ENCODE assay signal across 1 cellular context in the genomic region with DNA sequence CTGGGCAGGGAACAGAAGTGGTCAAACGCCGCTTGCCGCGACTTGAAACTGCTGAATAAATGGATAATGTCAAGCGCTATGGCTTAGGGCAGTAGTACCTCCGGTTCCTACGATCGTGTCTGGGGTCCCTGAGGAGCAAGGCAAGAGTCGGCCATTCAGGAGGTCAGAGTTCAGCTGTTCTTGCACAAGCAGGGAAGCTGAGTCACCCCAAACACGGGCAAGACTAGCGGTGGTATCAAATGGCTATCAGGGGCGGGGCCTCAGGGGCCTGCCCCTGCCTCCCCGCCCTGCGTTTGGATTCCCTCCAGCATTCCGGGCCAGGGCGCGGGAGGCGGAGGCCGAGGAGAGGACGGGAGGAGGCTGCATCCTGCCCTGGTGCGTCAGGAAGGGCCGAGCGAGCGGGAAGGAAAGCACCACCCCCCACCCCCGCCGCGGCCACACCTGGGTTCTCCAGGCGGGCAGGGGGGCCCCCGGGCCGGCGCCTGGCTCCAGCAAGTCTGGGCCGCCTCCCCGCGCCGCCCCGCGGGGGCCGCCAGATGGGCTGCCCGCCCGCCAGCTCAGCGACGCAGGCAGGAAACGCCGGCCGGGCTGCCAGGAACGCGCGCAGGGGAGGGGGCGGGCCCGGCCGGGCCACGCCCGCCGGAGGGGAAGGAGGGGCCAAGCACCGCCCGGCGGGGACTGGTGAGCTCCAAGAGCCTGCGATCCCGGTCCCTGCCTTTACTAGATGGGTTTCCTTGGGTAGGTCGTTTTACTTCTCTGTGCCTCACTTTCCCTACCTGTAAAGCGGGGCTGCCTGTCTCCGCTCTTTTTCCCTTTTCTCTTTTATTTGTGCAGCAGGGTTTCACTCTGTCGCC.
TF ChIP-seq lines count a peak whose summit lies in the region.

No MANE protein-coding gene starts in this region.

TF ChIP-seq in HepG2, 621 proteins besides CTCF, POLR2A, EP300 and RAD21 (continued from another document and continues in another):
- TF ChIP-seq CBX2 (IDR thresholded peaks at IDR 0.05; ENCODE audit: low read depth, low read length) (no peak), CBX2 (CRISPR knock-in tag; IDR thresholded peaks at IDR 0.05; ENCODE audit: low read depth) (no peak), ZNF816 (CRISPR knock-in tag; IDR thresholded peaks at IDR 0.05; ENCODE audit: borderline replicate concordance) (peak; percentile 74; the same call in 1 of the 2 replicates), NFKBIZ (CRISPR knock-in tag; IDR thresholded peaks at IDR 0.05) (peak; percentile 94; the same call in 1 of the 2 replicates), ZNF251 (CRISPR knock-in tag; IDR thresholded peaks at IDR 0.05) (no peak), ZSCAN20 (CRISPR knock-in tag; IDR thresholded peaks at IDR 0.05; ENCODE audit: borderline replicate concordance) (peak; percentile 96; the same call in 1 of the 2 replicates), KMT2A (CRISPR knock-in tag; IDR thresholded peaks at IDR 0.05) (peak; percentile 62), RCOR2 (CRISPR knock-in tag; IDR thresholded peaks at IDR 0.05) (peak; percentile 75), ZFP36L2 (CRISPR knock-in tag; IDR thresholded peaks at IDR 0.05) (peak; percentile 80; the same call in 1 of the 2 replicates), JUND (CRISPR knock-in tag; IDR thresholded peaks at IDR 0.05) (peak; percentile 100), NR3C1 (CRISPR knock-in tag; IDR thresholded peaks at IDR 0.05) (no peak), HDAC6 (IDR thresholded peaks at IDR 0.05; ENCODE audit: low read depth, low read length) (no peak), NFIC (IDR thresholded peaks at IDR 0.05; ENCODE audit: low read length) (peak; percentile 80), NPAS2 (CRISPR knock-in tag; IDR thresholded peaks at IDR 0.05; ENCODE audit: borderline replicate concordance) (peak; percentile 39; the same call in 1 of the 2 replicates), ZSCAN29 (CRISPR knock-in tag; conservative IDR thresholded peaks at IDR 0.05) (peak; percentile 61; the same call in 1 of the 2 replicates), ZNF674 (CRISPR knock-in tag; IDR thresholded peaks at IDR 0.05; ENCODE audit: low read depth) (peak; percentile 59; the same call in 1 of the 2 replicates), PRPF4 (IDR thresholded peaks at IDR 0.05; ENCODE audit: low read depth, low read length, poor library complexity, severe bottlenecking) (peak; percentile 46), ZNF468 (CRISPR knock-in tag; IDR thresholded peaks at IDR 0.05) (peak; percentile 95), ZNF552 (CRISPR knock-in tag; IDR thresholded peaks at IDR 0.05; ENCODE audit: borderline replicate concordance) (peak; percentile 94), SMARCC2 (IDR thresholded peaks at IDR 0.05) (0 out of 2 replicates have a peak, but pooled peaks have one; percentile 72), ZFYVE20 (CRISPR knock-in tag; IDR thresholded peaks at IDR 0.05; ENCODE audit: borderline replicate concordance, low read depth) (peak; percentile 56; the same call in 1 of the 2 replicates), TAF15 (IDR thresholded peaks at IDR 0.05; ENCODE audit: low read depth, low read length, poor library complexity, severe bottlenecking) (peak; percentile 100), IKZF4 (CRISPR knock-in tag; IDR thresholded peaks at IDR 0.05; ENCODE audit: borderline replicate concordance, low read depth, not compliant biosample characterization) (peak; percentile 98), PCBP1 (IDR thresholded peaks at IDR 0.05; ENCODE audit: borderline replicate concordance, low read depth, low read length) (peak; percentile 89; the same call in 1 of the 2 replicates), CBX1 (IDR thresholded peaks at IDR 0.05; ENCODE audit: low read depth) (peak; percentile 98), ISX (CRISPR knock-in tag; conservative IDR thresholded peaks at IDR 0.05) (peak; percentile 33), TSC22D2 (CRISPR knock-in tag; IDR thresholded peaks at IDR 0.05; ENCODE audit: borderline replicate concordance) (peak; percentile 53; the same call in 1 of the 2 replicates), ZNF577 (CRISPR knock-in tag; IDR thresholded peaks at IDR 0.05; ENCODE audit: borderline replicate concordance, low read depth) (0 out of 2 replicates have a peak, but pooled peaks have one; percentile 86), KLF11 (CRISPR knock-in tag; IDR thresholded peaks at IDR 0.05) (peak; percentile 83; the same call in 1 of the 2 replicates), AHR (CRISPR knock-in tag; IDR thresholded peaks at IDR 0.05) (peak; percentile 84; the same call in 1 of the 2 replicates)
- TF ChIP-seq, protein P1, sequence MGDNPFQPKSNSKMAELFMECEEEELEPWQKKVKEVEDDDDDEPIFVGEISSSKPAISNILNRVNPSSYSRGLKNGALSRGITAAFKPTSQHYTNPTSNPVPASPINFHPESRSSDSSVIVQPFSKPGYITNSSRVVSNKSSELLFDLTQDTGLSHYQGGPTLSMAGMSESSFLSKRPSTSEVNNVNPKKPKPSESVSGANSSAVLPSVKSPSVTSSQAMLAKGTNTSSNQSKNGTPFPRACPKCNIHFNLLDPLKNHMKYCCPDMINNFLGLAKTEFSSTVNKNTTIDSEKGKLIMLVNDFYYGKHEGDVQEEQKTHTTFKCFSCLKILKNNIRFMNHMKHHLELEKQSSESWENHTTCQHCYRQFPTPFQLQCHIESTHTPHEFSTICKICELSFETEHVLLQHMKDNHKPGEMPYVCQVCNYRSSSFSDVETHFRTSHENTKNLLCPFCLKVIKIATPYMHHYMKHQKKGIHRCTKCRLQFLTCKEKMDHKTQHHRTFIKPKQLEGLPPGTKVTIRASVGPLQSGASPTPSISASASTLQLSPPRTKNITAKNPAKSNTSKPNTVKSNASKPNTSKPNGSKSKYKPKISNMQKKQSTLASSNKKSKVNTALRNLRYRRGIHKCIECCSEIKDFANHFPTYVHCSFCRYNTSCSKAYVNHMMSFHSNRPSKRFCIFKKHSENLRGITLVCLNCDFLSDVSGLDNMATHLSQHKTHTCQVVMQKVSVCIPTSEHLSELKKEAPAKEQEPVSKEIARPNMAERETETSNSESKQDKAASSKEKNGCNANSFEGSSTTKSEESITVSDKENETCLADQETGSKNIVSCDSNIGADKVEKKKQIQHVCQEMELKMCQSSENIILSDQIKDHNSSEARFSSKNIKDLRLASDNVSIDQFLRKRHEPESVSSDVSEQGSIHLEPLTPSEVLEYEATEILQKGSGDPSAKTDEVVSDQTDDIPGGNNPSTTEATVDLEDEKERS (CRISPR knock-in tag; IDR thresholded peaks at IDR 0.05) = peak; percentile 92
- TF ChIP-seq, protein P2, sequence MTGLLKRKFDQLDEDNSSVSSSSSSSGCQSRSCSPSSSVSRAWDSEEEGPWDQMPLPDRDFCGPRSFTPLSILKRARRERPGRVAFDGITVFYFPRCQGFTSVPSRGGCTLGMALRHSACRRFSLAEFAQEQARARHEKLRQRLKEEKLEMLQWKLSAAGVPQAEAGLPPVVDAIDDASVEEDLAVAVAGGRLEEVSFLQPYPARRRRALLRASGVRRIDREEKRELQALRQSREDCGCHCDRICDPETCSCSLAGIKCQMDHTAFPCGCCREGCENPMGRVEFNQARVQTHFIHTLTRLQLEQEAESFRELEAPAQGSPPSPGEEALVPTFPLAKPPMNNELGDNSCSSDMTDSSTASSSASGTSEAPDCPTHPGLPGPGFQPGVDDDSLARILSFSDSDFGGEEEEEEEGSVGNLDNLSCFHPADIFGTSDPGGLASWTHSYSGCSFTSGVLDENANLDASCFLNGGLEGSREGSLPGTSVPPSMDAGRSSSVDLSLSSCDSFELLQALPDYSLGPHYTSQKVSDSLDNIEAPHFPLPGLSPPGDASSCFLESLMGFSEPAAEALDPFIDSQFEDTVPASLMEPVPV (CRISPR knock-in tag; IDR thresholded peaks at IDR 0.05) = peak; percentile 96
- TF ChIP-seq, protein P3, sequence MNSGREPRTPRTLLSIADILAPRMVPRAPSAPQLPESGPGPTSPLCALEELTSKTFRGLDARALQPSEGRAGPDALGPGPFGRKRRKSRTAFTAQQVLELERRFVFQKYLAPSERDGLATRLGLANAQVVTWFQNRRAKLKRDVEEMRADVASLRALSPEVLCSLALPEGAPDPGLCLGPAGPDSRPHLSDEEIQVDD (CRISPR knock-in tag; IDR thresholded peaks at IDR 0.05; ENCODE audit: borderline replicate concordance) = peak; percentile 10; the same call in 1 of the 2 replicates
- TF ChIP-seq, protein P4, sequence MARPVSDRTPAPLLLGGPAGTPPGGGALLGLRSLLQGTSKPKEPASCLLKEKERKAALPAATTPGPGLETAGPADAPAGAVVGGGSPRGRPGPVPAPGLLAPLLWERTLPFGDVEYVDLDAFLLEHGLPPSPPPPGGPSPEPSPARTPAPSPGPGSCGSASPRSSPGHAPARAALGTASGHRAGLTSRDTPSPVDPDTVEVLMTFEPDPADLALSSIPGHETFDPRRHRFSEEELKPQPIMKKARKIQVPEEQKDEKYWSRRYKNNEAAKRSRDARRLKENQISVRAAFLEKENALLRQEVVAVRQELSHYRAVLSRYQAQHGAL (CRISPR knock-in tag; IDR thresholded peaks at IDR 0.05; ENCODE audit: not compliant biosample characterization) = peak; percentile 80
- TF ChIP-seq, protein P5, sequence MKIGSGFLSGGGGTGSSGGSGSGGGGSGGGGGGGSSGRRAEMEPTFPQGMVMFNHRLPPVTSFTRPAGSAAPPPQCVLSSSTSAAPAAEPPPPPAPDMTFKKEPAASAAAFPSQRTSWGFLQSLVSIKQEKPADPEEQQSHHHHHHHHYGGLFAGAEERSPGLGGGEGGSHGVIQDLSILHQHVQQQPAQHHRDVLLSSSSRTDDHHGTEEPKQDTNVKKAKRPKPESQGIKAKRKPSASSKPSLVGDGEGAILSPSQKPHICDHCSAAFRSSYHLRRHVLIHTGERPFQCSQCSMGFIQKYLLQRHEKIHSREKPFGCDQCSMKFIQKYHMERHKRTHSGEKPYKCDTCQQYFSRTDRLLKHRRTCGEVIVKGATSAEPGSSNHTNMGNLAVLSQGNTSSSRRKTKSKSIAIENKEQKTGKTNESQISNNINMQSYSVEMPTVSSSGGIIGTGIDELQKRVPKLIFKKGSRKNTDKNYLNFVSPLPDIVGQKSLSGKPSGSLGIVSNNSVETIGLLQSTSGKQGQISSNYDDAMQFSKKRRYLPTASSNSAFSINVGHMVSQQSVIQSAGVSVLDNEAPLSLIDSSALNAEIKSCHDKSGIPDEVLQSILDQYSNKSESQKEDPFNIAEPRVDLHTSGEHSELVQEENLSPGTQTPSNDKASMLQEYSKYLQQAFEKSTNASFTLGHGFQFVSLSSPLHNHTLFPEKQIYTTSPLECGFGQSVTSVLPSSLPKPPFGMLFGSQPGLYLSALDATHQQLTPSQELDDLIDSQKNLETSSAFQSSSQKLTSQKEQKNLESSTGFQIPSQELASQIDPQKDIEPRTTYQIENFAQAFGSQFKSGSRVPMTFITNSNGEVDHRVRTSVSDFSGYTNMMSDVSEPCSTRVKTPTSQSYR (CRISPR knock-in tag; IDR thresholded peaks at IDR 0.05; ENCODE audit: borderline replicate concordance) = peak; percentile 94
- TF ChIP-seq, protein P6, sequence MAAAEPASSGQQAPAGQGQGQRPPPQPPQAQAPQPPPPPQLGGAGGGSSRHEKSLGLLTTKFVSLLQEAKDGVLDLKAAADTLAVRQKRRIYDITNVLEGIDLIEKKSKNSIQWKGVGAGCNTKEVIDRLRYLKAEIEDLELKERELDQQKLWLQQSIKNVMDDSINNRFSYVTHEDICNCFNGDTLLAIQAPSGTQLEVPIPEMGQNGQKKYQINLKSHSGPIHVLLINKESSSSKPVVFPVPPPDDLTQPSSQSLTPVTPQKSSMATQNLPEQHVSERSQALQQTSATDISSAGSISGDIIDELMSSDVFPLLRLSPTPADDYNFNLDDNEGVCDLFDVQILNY (CRISPR knock-in tag; conservative IDR thresholded peaks at IDR 0.05) = peak; percentile 81; the same call in 1 of the 2 replicates
- TF ChIP-seq, protein P7, sequence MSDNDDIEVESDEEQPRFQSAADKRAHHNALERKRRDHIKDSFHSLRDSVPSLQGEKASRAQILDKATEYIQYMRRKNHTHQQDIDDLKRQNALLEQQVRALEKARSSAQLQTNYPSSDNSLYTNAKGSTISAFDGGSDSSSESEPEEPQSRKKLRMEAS (IDR thresholded peaks at IDR 0.05) = peak; percentile 82
- TF ChIP-seq, protein P8, sequence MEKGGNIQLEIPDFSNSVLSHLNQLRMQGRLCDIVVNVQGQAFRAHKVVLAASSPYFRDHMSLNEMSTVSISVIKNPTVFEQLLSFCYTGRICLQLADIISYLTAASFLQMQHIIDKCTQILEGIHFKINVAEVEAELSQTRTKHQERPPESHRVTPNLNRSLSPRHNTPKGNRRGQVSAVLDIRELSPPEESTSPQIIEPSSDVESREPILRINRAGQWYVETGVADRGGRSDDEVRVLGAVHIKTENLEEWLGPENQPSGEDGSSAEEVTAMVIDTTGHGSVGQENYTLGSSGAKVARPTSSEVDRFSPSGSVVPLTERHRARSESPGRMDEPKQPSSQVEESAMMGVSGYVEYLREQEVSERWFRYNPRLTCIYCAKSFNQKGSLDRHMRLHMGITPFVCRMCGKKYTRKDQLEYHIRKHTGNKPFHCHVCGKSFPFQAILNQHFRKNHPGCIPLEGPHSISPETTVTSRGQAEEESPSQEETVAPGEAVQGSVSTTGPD (CRISPR knock-in tag; IDR thresholded peaks at IDR 0.05) = 0 out of 2 replicates have a peak, but pooled peaks have one; percentile 35
- TF ChIP-seq, protein P9, sequence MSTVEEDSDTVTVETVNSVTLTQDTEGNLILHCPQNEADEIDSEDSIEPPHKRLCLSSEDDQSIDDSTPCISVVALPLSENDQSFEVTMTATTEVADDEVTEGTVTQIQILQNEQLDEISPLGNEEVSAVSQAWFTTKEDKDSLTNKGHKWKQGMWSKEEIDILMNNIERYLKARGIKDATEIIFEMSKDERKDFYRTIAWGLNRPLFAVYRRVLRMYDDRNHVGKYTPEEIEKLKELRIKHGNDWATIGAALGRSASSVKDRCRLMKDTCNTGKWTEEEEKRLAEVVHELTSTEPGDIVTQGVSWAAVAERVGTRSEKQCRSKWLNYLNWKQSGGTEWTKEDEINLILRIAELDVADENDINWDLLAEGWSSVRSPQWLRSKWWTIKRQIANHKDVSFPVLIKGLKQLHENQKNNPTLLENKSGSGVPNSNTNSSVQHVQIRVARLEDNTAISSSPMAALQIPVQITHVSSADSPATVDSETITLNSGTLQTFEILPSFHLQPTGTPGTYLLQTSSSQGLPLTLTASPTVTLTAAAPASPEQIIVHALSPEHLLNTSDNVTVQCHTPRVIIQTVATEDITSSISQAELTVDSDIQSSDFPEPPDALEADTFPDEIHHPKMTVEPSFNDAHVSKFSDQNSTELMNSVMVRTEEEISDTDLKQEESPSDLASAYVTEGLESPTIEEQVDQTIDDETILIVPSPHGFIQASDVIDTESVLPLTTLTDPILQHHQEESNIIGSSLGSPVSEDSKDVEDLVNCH (CRISPR knock-in tag; IDR thresholded peaks at IDR 0.05) = peak; percentile 4; the same call in 1 of the 2 replicates
- TF ChIP-seq, protein P10, sequence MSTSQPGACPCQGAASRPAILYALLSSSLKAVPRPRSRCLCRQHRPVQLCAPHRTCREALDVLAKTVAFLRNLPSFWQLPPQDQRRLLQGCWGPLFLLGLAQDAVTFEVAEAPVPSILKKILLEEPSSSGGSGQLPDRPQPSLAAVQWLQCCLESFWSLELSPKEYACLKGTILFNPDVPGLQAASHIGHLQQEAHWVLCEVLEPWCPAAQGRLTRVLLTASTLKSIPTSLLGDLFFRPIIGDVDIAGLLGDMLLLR (CRISPR knock-in tag; IDR thresholded peaks at IDR 0.05) = peak; percentile 78
- TF ChIP-seq, protein P11, sequence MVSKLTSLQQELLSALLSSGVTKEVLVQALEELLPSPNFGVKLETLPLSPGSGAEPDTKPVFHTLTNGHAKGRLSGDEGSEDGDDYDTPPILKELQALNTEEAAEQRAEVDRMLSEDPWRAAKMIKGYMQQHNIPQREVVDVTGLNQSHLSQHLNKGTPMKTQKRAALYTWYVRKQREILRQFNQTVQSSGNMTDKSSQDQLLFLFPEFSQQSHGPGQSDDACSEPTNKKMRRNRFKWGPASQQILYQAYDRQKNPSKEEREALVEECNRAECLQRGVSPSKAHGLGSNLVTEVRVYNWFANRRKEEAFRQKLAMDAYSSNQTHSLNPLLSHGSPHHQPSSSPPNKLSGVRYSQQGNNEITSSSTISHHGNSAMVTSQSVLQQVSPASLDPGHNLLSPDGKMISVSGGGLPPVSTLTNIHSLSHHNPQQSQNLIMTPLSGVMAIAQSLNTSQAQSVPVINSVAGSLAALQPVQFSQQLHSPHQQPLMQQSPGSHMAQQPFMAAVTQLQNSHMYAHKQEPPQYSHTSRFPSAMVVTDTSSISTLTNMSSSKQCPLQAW (CRISPR knock-in tag; IDR thresholded peaks at IDR 0.05) = peak; percentile 98
